In the genomic region with DNA sequence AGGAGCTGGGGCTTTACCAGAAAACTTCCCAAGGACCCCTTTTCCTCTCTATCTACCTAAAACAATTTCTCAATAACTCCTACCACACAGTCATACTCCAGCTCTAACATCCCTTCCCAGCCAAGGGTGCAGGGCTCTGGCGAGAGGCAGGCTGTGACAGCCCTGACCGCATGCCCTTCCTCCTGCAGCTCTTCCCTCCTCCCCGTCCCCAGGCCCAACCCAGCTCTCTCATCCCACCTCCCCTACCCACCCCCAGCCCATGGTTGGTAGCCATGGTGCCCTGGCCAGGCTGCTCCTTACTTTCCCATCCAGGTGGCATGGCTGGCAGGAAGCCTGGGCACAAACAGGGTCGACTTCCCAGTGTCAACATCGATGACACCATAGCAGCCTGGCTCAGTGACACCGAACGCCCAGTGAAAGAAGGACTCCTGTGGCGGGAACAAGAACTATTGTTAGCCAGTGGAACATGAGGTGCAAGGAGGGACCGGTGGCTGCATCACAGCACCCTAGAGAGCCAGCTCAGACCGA, we compare ENCODE assay signal across 1 cellular context.
TF ChIP-seq lines count a peak whose summit lies in the region.

No MANE protein-coding gene starts in this region.

TF ChIP-seq in WTC11, 78 proteins besides CTCF, POLR2A, EP300 and RAD21 (continued from another document):
- TF ChIP-seq, protein P1, sequence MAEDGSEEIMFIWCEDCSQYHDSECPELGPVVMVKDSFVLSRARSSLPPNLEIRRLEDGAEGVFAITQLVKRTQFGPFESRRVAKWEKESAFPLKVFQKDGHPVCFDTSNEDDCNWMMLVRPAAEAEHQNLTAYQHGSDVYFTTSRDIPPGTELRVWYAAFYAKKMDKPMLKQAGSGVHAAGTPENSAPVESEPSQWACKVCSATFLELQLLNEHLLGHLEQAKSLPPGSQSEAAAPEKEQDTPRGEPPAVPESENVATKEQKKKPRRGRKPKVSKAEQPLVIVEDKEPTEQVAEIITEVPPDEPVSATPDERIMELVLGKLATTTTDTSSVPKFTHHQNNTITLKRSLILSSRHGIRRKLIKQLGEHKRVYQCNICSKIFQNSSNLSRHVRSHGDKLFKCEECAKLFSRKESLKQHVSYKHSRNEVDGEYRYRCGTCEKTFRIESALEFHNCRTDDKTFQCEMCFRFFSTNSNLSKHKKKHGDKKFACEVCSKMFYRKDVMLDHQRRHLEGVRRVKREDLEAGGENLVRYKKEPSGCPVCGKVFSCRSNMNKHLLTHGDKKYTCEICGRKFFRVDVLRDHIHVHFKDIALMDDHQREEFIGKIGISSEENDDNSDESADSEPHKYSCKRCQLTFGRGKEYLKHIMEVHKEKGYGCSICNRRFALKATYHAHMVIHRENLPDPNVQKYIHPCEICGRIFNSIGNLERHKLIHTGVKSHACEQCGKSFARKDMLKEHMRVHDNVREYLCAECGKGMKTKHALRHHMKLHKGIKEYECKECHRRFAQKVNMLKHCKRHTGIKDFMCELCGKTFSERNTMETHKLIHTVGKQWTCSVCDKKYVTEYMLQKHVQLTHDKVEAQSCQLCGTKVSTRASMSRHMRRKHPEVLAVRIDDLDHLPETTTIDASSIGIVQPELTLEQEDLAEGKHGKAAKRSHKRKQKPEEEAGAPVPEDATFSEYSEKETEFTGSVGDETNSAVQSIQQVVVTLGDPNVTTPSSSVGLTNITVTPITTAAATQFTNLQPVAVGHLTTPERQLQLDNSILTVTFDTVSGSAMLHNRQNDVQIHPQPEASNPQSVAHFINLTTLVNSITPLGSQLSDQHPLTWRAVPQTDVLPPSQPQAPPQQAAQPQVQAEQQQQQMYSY (CRISPR knock-in tag; IDR thresholded peaks at IDR 0.05) = no peak
- TF ChIP-seq NFYB (CRISPR knock-in tag; conservative IDR thresholded peaks at IDR 0.05; ENCODE audit: low read depth) (no peak), SP1 (CRISPR knock-in tag; conservative IDR thresholded peaks at IDR 0.05) (no peak), TEAD4 (CRISPR knock-in tag; IDR thresholded peaks at IDR 0.05) (no peak), MYBL2 (CRISPR knock-in tag; IDR thresholded peaks at IDR 0.05) (no peak), NFE2L1 (CRISPR knock-in tag; IDR thresholded peaks at IDR 0.05) (no peak), ZBTB21 (CRISPR knock-in tag; IDR thresholded peaks at IDR 0.05; ENCODE audit: borderline replicate concordance) (no peak), GABPB1 (CRISPR knock-in tag; IDR thresholded peaks at IDR 0.05) (no peak), MXD4 (CRISPR knock-in tag; IDR thresholded peaks at IDR 0.05; ENCODE audit: borderline replicate concordance) (no peak), TP53 (CRISPR knock-in tag; IDR thresholded peaks at IDR 0.05) (no peak), ETV6 (CRISPR knock-in tag; IDR thresholded peaks at IDR 0.05) (no peak), ESRRA (CRISPR knock-in tag; IDR thresholded peaks at IDR 0.05; ENCODE audit: borderline replicate concordance) (no peak), STAT6 (CRISPR knock-in tag; conservative IDR thresholded peaks at IDR 0.05; ENCODE audit: low read depth) (no peak), HMGA2 (CRISPR knock-in tag; IDR thresholded peaks at IDR 0.05) (no peak)
